Comparison of ENCODE assay signal across 20 cellular contexts in the genomic region with DNA sequence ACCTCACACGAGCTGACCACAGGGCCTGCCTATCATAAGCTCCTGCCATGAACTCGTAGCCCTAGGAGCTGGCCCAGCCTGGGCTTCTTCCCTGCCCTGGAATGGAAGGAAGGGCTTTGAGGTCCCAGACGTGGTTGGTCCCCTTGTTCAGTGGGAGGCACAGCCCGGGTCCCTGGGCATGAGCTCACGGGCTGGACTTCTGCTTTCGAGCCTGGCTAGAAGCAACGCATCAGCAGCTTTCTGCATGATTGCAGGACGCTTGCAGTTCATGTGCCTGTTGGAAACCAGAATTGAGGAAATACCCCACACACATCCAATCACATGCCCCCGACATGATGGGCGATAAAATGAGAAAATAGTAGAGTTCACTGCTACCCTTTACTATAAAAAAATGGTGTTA.
DNase-seq lines count a peak whose midpoint lies in the region; ATAC-seq and TF ChIP-seq lines count a peak whose summit lies in the region.
"Had no signal": no experiment of that assay in that cellular context is flagged by ENCODE, and none has a peak within 500 bp of the region (broad histone marks: within the 10 kb centered on the region; RNA-seq: fewer than 3 reads in every experiment).

No MANE protein-coding gene starts in this region.

- intact Hi-C loops in Right ventricle myocardium superior (cut with DNase I) (no loop called here), mucosa of descending colon (cut with DNase I, micrococcal nuclease) (no loop called here)

- no peaks in the 10 kb centered on the region for H3K36me3 ChIP-seq in mucosa of descending colon (ENCODE audit: low read depth)
- H3K36me3 ChIP-seq in upper lobe of left lung = no peaks in the 10 kb centered on the region
- H3K36me3 ChIP-seq: BLaER1 treated with 17β-estradiol and CSF1 and Interleukin-3, amounts not matched to agents 10 nM and 100 nM had no signal

- H3K4me3 ChIP-seq in mucosa of descending colon (no peak overlapping the region), upper lobe of left lung (no peak overlapping the region)
- H3K4me3 ChIP-seq: BLaER1 treated with 17β-estradiol and CSF1 and Interleukin-3, amounts not matched to agents 10 nM and 100 nM had no signal

- TF ChIP-seq CTCF in mucosa of descending colon (IDR thresholded peaks at IDR 0.05) (no peak), upper lobe of left lung (IDR thresholded peaks at IDR 0.05) (no peak)

- DNase-seq in SIG-M5 treated with dmso at 0.1 percent for 504 hours (lab: John Stamatoyannopoulos, UW; ENCODE audit: unreplicated experiment) (peak; percentile 27), SIG-M5 (lab: John Stamatoyannopoulos, UW) (no peak), Right ventricle myocardium superior (peak; percentile 74), mucosa of descending colon (peak; percentile 29 to 58 (median 34)), upper lobe of left lung (peak; percentile 29 to 69), cerebellum (ENCODE audit: low spot score) (no peak), activated gamma-delta T cell (lab: John Stamatoyannopoulos, UW) (no peak)
- DNase-seq: 8988T, activated B cell treated with CpG ODN at 0.5 μM for 24 hours, amniotic stem cell, foreskin keratinocyte, HCEC 1CT, immature natural killer cell, MM.1S, NCI-H748 treated with DMSO at 0.1 percent for 48 hours, T-helper 1 cell had no signal

- H3K27me3 ChIP-seq in upper lobe of left lung = no peaks in the 10 kb centered on the region
- H3K27me3 ChIP-seq: BLaER1 treated with 17β-estradiol and CSF1 and Interleukin-3, amounts not matched to agents 10 nM and 100 nM; foreskin keratinocyte had no signal

- peak; percentile 76 for ATAC-seq in Right ventricle myocardium superior (ENCODE audit: poor library complexity)
- peak; percentile 45 for ATAC-seq in mucosa of descending colon
- peak; percentile 27 to 84 for ATAC-seq in upper lobe of left lung (ENCODE audit: low FRiP score in 2 of 2)
- ATAC-seq in GM21825 (IDR thresholded peaks at IDR 0.05; ENCODE audit: unreplicated experiment) = no peak
- ATAC-seq: activated T-helper 17 cell treated with anti-CD3 and anti-CD28 coated beads, Interleukin-2, amount 50 U/mL, for 72 hours; foreskin keratinocyte; stimulated activated memory B cell treated with anti-CD40 and anti-IgM and Interleukin-4, amounts not matched to agents 10 μg/mL and 1 μg/mL and 100 μg/mL, for 72 hours had no signal

- H3K9me3 ChIP-seq in mucosa of descending colon (no peaks in the 10 kb centered on the region), upper lobe of left lung (no peaks in the 10 kb centered on the region)

- no peak for TF ChIP-seq POLR2A in upper lobe of left lung (IDR thresholded peaks at IDR 0.05)

- TF ChIP-seq EP300 in upper lobe of left lung (IDR thresholded peaks at IDR 0.05) = no peak

- 74 to 86% methylated on average over 6 to 10 of the region's 10 CpGs for WGBS in upper lobe of left lung, 2 donors

- H3K4me1 ChIP-seq in mucosa of descending colon (ENCODE audit: low read depth) (no peaks in the 10 kb centered on the region), upper lobe of left lung (no peaks in the 10 kb centered on the region)
- H3K4me1 ChIP-seq: foreskin keratinocyte had no signal

- no peak overlapping the region for H3K27ac ChIP-seq in upper lobe of left lung
- H3K27ac ChIP-seq: foreskin keratinocyte had no signal

Comparison
In these comparisons a context has a peak if more than half of its experiments do, and no peak if none do; other contexts are left out.
1. DNase-seq: peak in SIG-M5 treated with dmso at 0.1 percent for 504 hours (single experiment), Right ventricle myocardium superior (single experiment), mucosa of descending colon (3 of 3) and upper lobe of left lung (2 of 2); none in SIG-M5 (single experiment), cerebellum (single experiment) and activated gamma-delta T cell (single experiment).